11 cellular contexts compared by ENCODE assay signal in genomic region chr4:55124337-55125076, GRCh38. TPM values are rescaled to one million over a fixed set of nuclear protein-coding genes. Genes with fewer than 3 reads are reported as not detected.
A peak's percentile ranks its signal among the peaks of the same experiment; 100 is the strongest.
DNase-seq lines count a peak whose midpoint lies in the region; ATAC-seq and TF ChIP-seq lines count a peak whose summit lies in the region.
"Had no signal": no experiment of that assay in that cellular context is flagged by ENCODE, and none has a peak within 500 bp of the region (broad histone marks: within the 10 kb centered on the region; RNA-seq: fewer than 3 reads in every experiment).

No MANE protein-coding gene starts in this region.

- peaks cover 28% of the 10 kb centered on the region for H3K27me3 ChIP-seq in iPS-18a (ENCODE audit: control insufficient read depth, insufficient read depth, low read length)
- H3K27me3 ChIP-seq: BLaER1 had no signal

- H3K36me3 ChIP-seq in iPS-18a (ENCODE audit: control insufficient read depth, low read depth, low read length), result no peaks in the 10 kb centered on the region
- H3K36me3 ChIP-seq: BLaER1 had no signal

- no peak overlapping the region for H3K27ac Mint-ChIP-seq in progenitor cell of endocrine pancreas
- H3K27ac Mint-ChIP-seq: activated CD8-positive, alpha-beta T cell treated with anti-CD3 and anti-CD28 coated beads for 36 hours had no signal

- H3K4me1 ChIP-seq in iPS-18a (ENCODE audit: control insufficient read depth, low read depth, low read length), result peaks cover 8% of the 10 kb centered on the region
- H3K4me1 ChIP-seq: BLaER1 had no signal

- DNase-seq in ELF-1 (ENCODE audit: low read depth, low spot score) (peak; percentile 51), coronary artery (ENCODE audit: low spot score) (no peak), progenitor cell of endocrine pancreas (ENCODE audit: low spot score, unreplicated experiment) (no peak), AG08396 (ENCODE audit: low spot score) (no peak), NCI-H446 (lab: John Stamatoyannopoulos, UW) (no peak)
- DNase-seq: activated CD8-positive, alpha-beta T cell treated with anti-CD3 and anti-CD28 coated beads for 36 hours; SHP77 treated with DMSO at 0.1 percent for 48 hours had no signal

- peaks cover 13% of the 10 kb centered on the region for H3K4me1 Mint-ChIP-seq in progenitor cell of endocrine pancreas (ENCODE audit: low read depth)

- H3K36me3 Mint-ChIP-seq in progenitor cell of endocrine pancreas (ENCODE audit: insufficient read depth), result no peaks in the 10 kb centered on the region

- H3K9ac ChIP-seq in iPS-18a (ENCODE audit: low read length), result peak overlapping the region; percentile 48
- H3K9ac ChIP-seq: BLaER1 had no signal

- no peak for TF ChIP-seq CTCF in coronary artery (IDR thresholded peaks at IDR 0.05)
- TF ChIP-seq CTCF in progenitor cell of endocrine pancreas (IDR thresholded peaks at IDR 0.05; ENCODE audit: unreplicated experiment), result no peak

- H3K27ac ChIP-seq in coronary artery (peak overlapping the region in 1 of 2 donors; percentile 44), iPS-18a (ENCODE audit: low read length) (no peak overlapping the region)
- H3K27ac ChIP-seq: BLaER1 had no signal

- ATAC-seq in HG03442 (IDR thresholded peaks at IDR 0.05; ENCODE audit: unreplicated experiment), result no peak
- ATAC-seq in HG02763 (IDR thresholded peaks at IDR 0.05; ENCODE audit: unreplicated experiment), result no peak
- ATAC-seq: activated CD8-positive, alpha-beta T cell treated with anti-CD3 and anti-CD28 coated beads for 36 hours had no signal

- H3K9me3 Mint-ChIP-seq in progenitor cell of endocrine pancreas (ENCODE audit: low read depth), result no peaks in the 10 kb centered on the region
- H3K9me3 Mint-ChIP-seq: activated CD8-positive, alpha-beta T cell treated with anti-CD3 and anti-CD28 coated beads for 36 hours had no signal

- H3K4me3 ChIP-seq in coronary artery (peak overlapping the region; percentile 79), iPS-18a (ENCODE audit: low read length) (peak overlapping the region; percentile 92)
- H3K4me3 ChIP-seq: BLaER1 had no signal

- H3K9me3 ChIP-seq in iPS-18a (ENCODE audit: control insufficient read depth, low read depth, low read length), result no peaks in the 10 kb centered on the region

- H3K27me3 Mint-ChIP-seq in progenitor cell of endocrine pancreas, result peaks cover 72% of the 10 kb centered on the region

- H3K4me3 Mint-ChIP-seq in progenitor cell of endocrine pancreas (ENCODE audit: low read depth), result peak overlapping the region; percentile 63
- H3K4me3 Mint-ChIP-seq: activated CD8-positive, alpha-beta T cell treated with anti-CD3 and anti-CD28 coated beads for 36 hours had no signal

RNA-seq across cellular contexts. Expression of gene KDR, which starts 0.9 kb away (rescaled TPM):
- total RNA-seq in progenitor cell of endocrine pancreas, result 0.22 and 0.33 TPM in 2 replicates
- total RNA-seq: activated CD8-positive, alpha-beta T cell treated with anti-CD3 and anti-CD28 coated beads for 36 hours had no signal
